ENCODE assay signal across 6 cellular contexts in the genomic region with DNA sequence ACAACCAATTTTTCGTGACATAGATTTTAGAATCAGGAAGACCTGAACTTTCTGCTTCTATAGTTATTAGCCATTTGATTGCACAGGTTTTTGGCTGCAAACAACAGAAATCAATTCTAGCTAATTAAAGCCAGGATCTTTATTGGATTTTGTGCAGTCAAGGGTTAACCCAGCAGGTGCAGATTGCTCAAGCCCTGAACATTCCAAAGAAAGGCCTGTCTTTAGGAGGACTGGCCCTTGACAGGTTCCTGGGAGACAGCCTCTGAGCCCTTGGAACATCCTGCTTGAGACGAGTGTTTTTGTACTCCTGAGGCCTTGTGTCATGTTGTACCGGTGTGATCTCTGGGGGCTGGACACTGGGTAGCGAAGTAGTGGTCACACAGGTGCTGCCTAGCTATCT.
"Had no signal": no experiment of that assay in that cellular context is flagged by ENCODE, and none has a peak within 500 bp of the region (broad histone marks: within the 10 kb centered on the region; RNA-seq: fewer than 3 reads in every experiment).

No MANE protein-coding gene starts in this region.

- DNase-seq: GM23248, H7, HCEC 1CT, IMR-90, KG1 had no signal

- H3K4me3 ChIP-seq: GM23248, K562 had no signal

- H3K27ac ChIP-seq: GM23248 had no signal

- H2AFZ ChIP-seq: GM23248 had no signal

- ATAC-seq: K562 had no signal

- H3K9ac ChIP-seq: GM23248 had no signal
